8 cellular contexts compared by ENCODE assay signal in genomic region chr10:30736685-30737232, GRCh38.
DNase-seq lines count a peak whose midpoint lies in the region; ATAC-seq and TF ChIP-seq lines count a peak whose summit lies in the region.

No MANE protein-coding gene starts in this region.

- H3K4me1 ChIP-seq in breast epithelium, result no peaks in the 10 kb centered on the region
- H3K4me1 ChIP-seq in uterus, result no peaks in the 10 kb centered on the region
- no peaks in the 10 kb centered on the region for H3K4me1 ChIP-seq in right lobe of liver

- no peaks in the 10 kb centered on the region for H3K27me3 Mint-ChIP-seq in MCF 10A (ENCODE audit: insufficient read depth, unreplicated experiment)

- WGBS in right lobe of liver (ENCODE audit: insufficient coverage, low coverage, low lambda C conversion rate, missing lambda C conversion rate), result 32% methylated on average over 10 of the region's 10 CpGs

- H3K27ac ChIP-seq in breast epithelium, result no peak overlapping the region
- H3K27ac ChIP-seq in uterus, result peak overlapping the region; percentile 33 to 42
- H3K27ac ChIP-seq in right lobe of liver, result no peak overlapping the region

- intact Hi-C loops in MCF 10A (cut with micrococcal nuclease), result no loop called here
- intact Hi-C loops in breast epithelium (cut with DNase I; ENCODE audit: low total_unique reads), result no loop called here
- intact Hi-C loops in uterus (cut with DNase I; ENCODE audit: low total_unique reads), result no loop called here
- intact Hi-C loops in right lobe of liver (cut with DNase I), result no loop called here

- CTCF ChIA-PET in MCF 10A (lab: Yijun Ruan, JAX), result interaction anchor here (0.6 to 1.3 kb wide), 4 partner anchors 15 to 1125 kb away, joined by 3 to 4 read pairs (median 3); partner anchors contain the start of gene ZNF438

- H3K36me3 ChIP-seq in breast epithelium (no peaks in the 10 kb centered on the region), uterus (no peaks in the 10 kb centered on the region), right lobe of liver (no peaks in the 10 kb centered on the region)

- H3K36me3 Mint-ChIP-seq in MCF 10A (ENCODE audit: insufficient read depth, unreplicated experiment), result no peaks in the 10 kb centered on the region

- H3K27ac Mint-ChIP-seq in MCF 10A (ENCODE audit: low read depth, unreplicated experiment), result no peak overlapping the region

- H3K27me3 ChIP-seq in breast epithelium, result no peaks in the 10 kb centered on the region
- H3K27me3 ChIP-seq in uterus, result no peaks in the 10 kb centered on the region
- H3K27me3 ChIP-seq in right lobe of liver, result no peaks in the 10 kb centered on the region

- POLR2A ChIA-PET in MCF 10A (lab: Yijun Ruan, JAX), result no interaction called here

- H3K9me3 ChIP-seq in breast epithelium, result no peaks in the 10 kb centered on the region
- H3K9me3 ChIP-seq in uterus, result no peaks in the 10 kb centered on the region
- H3K9me3 ChIP-seq in right lobe of liver, result no peaks in the 10 kb centered on the region

- no peak overlapping the region for H3K4me3 Mint-ChIP-seq in MCF 10A (ENCODE audit: unreplicated experiment)

- no peak overlapping the region for H3K4me3 ChIP-seq in breast epithelium
- no peak overlapping the region for H3K4me3 ChIP-seq in fibroblast of villous mesenchyme (ENCODE audit: low read depth, low read length)
- no peak overlapping the region for H3K4me3 ChIP-seq in uterus
- H3K4me3 ChIP-seq in right lobe of liver, result no peak overlapping the region

- H3K9me3 Mint-ChIP-seq in MCF 10A (ENCODE audit: unreplicated experiment), result peaks cover 7% of the 10 kb centered on the region

- H3K4me1 Mint-ChIP-seq in MCF 10A (ENCODE audit: insufficient read depth, unreplicated experiment), result peaks cover 4% of the 10 kb centered on the region

- BruUV-seq in MCF 10A (replicated peaks; lab: Mats Ljungman, UMichigan), result no TSS peak

- peak; percentile 84 for DNase-seq in MCF 10A (ENCODE audit: unreplicated experiment)
- no peak for DNase-seq in breast epithelium (ENCODE audit: low spot score in 2 of 2)
- peak; percentile 100 for DNase-seq in RPMI7951 (ENCODE audit: low read depth)
- peak; percentile 99 for DNase-seq in fibroblast of villous mesenchyme (ENCODE audit: low read depth)
- DNase-seq in uterus, result peak; percentile 47 to 74
- no peak for DNase-seq in NCI-H524 treated with DMSO at 0.1 percent for 48 hours (lab: John Stamatoyannopoulos, UW)
- no peak for DNase-seq in right lobe of liver

- TF ChIP-seq CTCF in MCF 10A (IDR thresholded peaks at IDR 0.05; ENCODE audit: unreplicated experiment), result no peak
- no peak for TF ChIP-seq CTCF in breast epithelium (IDR thresholded peaks at IDR 0.05)
- no peak for TF ChIP-seq CTCF in fibroblast of villous mesenchyme (IDR thresholded peaks at IDR 0.05; ENCODE audit: insufficient read depth, low read depth, low read length)
- TF ChIP-seq CTCF in uterus (IDR thresholded peaks at IDR 0.05), result no peak
- no peak for TF ChIP-seq CTCF in right lobe of liver (IDR thresholded peaks at IDR 0.05)

- ATAC-seq in HG02970 (IDR thresholded peaks at IDR 0.05; ENCODE audit: low FRiP score, unreplicated experiment) (peak; percentile 70), right lobe of liver (no peak)

- TF ChIP-seq POLR2A in breast epithelium (IDR thresholded peaks at IDR 0.05) (no peak), uterus (IDR thresholded peaks at IDR 0.05) (no peak), right lobe of liver (IDR thresholded peaks at IDR 0.05) (no peak)

Comparison
In these comparisons a context has a peak if more than half of its experiments do, and no peak if none do; other contexts are left out.
1. DNase-seq: peak in MCF 10A (single experiment), RPMI7951 (single experiment), fibroblast of villous mesenchyme (single experiment) and uterus (2 of 2); none in breast epithelium (0 of 2), NCI-H524 treated with DMSO at 0.1 percent for 48 hours (single experiment) and right lobe of liver (0 of 3).
2. H3K27ac ChIP-seq: peak in uterus (2 of 2); none in breast epithelium (0 of 2) and right lobe of liver (0 of 3).